In genomic region chr11:117733311-117733710, GRCh38 we compare ENCODE assay signal across 22 cellular contexts.
DNase-seq lines count a peak whose midpoint lies in the region; ATAC-seq, FAIRE-seq and TF ChIP-seq lines count a peak whose summit lies in the region.
"Had no signal": no experiment of that assay in that cellular context is flagged by ENCODE, and none has a peak within 500 bp of the region (broad histone marks: within the 10 kb centered on the region; RNA-seq: fewer than 3 reads in every experiment).

No MANE protein-coding gene starts in this region.

- TF ChIP-seq EP300 in GM12878 (IDR thresholded peaks at IDR 0.05; ENCODE audit: borderline replicate concordance in 1 of 2, control insufficient read depth in 1 of 2, low read depth in 2 of 2, low read length in 2 of 2), result no peak

- no peaks in the 10 kb centered on the region for H3K9me3 Mint-ChIP-seq in activated CD8-positive, alpha-beta memory T cell treated with anti-CD3 and anti-CD28 coated beads, Interleukin-2, amount 10 ng/mL, durations not matched to agents 7 days and 5 days (ENCODE audit: low read depth)
- H3K9me3 Mint-ChIP-seq: IgD-negative memory B cell had no signal

- RAD21 ChIA-PET in GM12878 (lab: Charles Lee; ENCODE audit: unreplicated experiment), result no interaction called here

- H3K4me2 ChIP-seq in GM12878 (ENCODE audit: control insufficient read depth, insufficient read depth) (no peak overlapping the region), mammary epithelial cell (ENCODE audit: insufficient read depth, low read depth, low read length) (no peak overlapping the region)

- intact Hi-C loops in GM12878 (cut with micrococcal nuclease; ENCODE audit: unreplicated experiment) (no loop called here), upper lobe of right lung (cut with DNase I) (no loop called here), mammary epithelial cell (cut with micrococcal nuclease) (no loop called here)

- H3K4me3 Mint-ChIP-seq in activated CD8-positive, alpha-beta memory T cell treated with anti-CD3 and anti-CD28 coated beads, Interleukin-2, amount 10 ng/mL, durations not matched to agents 7 days and 5 days, result no peak overlapping the region
- H3K4me3 Mint-ChIP-seq: IgD-negative memory B cell had no signal

- SMC1A ChIA-PET in GM12878 (lab: Charles Lee; ENCODE audit: uncharacterized antibody, unreplicated experiment), result no interaction called here

- CTCF ChIA-PET in activated CD8-positive, alpha-beta memory T cell treated with anti-CD3 and anti-CD28 coated beads, Interleukin-2, amount 10 ng/mL, durations not matched to agents 7 days and 5 days (lab: Charles Lee), result no interaction called here
- CTCF ChIA-PET in GM12878 (lab: Yijun Ruan, JAX) (no interaction called here), mammary epithelial cell (lab: Charles Lee; ENCODE audit: low non-redundant PET) (no interaction called here)

- no peak for ATAC-seq in activated CD8-positive, alpha-beta memory T cell treated with anti-CD3 and anti-CD28 coated beads, Interleukin-2, amount 10 ng/mL, durations not matched to agents 7 days and 5 days
- ATAC-seq in GM12878 (no peak), upper lobe of right lung (no peak)

- H3K9me3 ChIP-seq in GM12878 (replicated peaks; ENCODE audit: control insufficient read depth, insufficient read depth, low read length), result no peaks in the 10 kb centered on the region
- H3K9me3 ChIP-seq in upper lobe of right lung, result no peaks in the 10 kb centered on the region
- H3K9me3 ChIP-seq in mammary epithelial cell (replicated peaks; ENCODE audit: insufficient read depth, low read length), result no peaks in the 10 kb centered on the region
- H3K9me3 ChIP-seq: SJCRH30 had no signal

- H3K79me2 ChIP-seq in GM12878 (ENCODE audit: control insufficient read depth, insufficient read depth, low read length) (no peaks in the 10 kb centered on the region), mammary epithelial cell (ENCODE audit: insufficient read depth, low read length) (no peaks in the 10 kb centered on the region)

- H3K4me1 ChIP-seq in GM12878 (ENCODE audit: control insufficient read depth, insufficient read depth, low read length) (no peaks in the 10 kb centered on the region), upper lobe of right lung (no peaks in the 10 kb centered on the region), mammary epithelial cell (ENCODE audit: insufficient read depth, low read length) (no peaks in the 10 kb centered on the region)
- H3K4me1 ChIP-seq: SJCRH30 had no signal

- H3K9ac ChIP-seq in GM12878 (ENCODE audit: control insufficient read depth, insufficient read depth, low read length) (no peak overlapping the region), mammary epithelial cell (ENCODE audit: insufficient read depth, low read length) (no peak overlapping the region)

- TF ChIP-seq POLR2A in GM12878 (IDR thresholded peaks at IDR 0.05; ENCODE audit: low read depth, low read length), result no peak

- DNase-seq in activated CD8-positive, alpha-beta memory T cell treated with anti-CD3 and anti-CD28 coated beads, Interleukin-2, amount 10 ng/mL, durations not matched to agents 7 days and 5 days, result peak; percentile 56
- DNase-seq in activated CD8-positive, alpha-beta memory T cell treated with anti-CD3 and anti-CD28 coated beads, Interleukin-2, amount 50 U/mL, for 48 hours, result no peak
- no peak for DNase-seq in GM12878 (ENCODE audit: low read depth, low spot score)
- peak; percentile 13 for DNase-seq in myocyte (ENCODE audit: low read depth)
- peak; percentile 10 for DNase-seq in upper lobe of right lung
- no peak for DNase-seq in NK-92 treated with Interleukin-12 subunit alpha and Interleukin-12 subunit beta, amount 100 ng/mL, for 24 hours (lab: John Stamatoyannopoulos, UW)
- DNase-seq in mammary epithelial cell, result no peak
- no peak for DNase-seq in effector CD4-positive, alpha-beta T cell
- DNase-seq: 8988T, GDM1, H7, Kasumi-1, NCI-H1048, NCI-H1417 treated with DMSO at 0.1 percent for 48 hours, NCI-H187 treated with DMSO at 0.1 percent for 48 hours, NCI-H2107, NCI-H446 treated with DMSO at 0.1 percent for 48 hours, NCI-H526 treated with DMSO at 0.1 percent for 48 hours, SJCRH30 had no signal

- no peak overlapping the region for H3K4me3 ChIP-seq in GM12878
- no peak overlapping the region for H3K4me3 ChIP-seq in upper lobe of right lung
- no peak overlapping the region for H3K4me3 ChIP-seq in mammary epithelial cell (replicated peaks in 1 of 3; ENCODE audit: insufficient read depth in 1 of 3, low read depth in 2 of 3, low read length in 3 of 3)
- H3K4me3 ChIP-seq: SJCRH30 had no signal

- H3K27ac ChIP-seq in GM12878 (ENCODE audit: control insufficient read depth, insufficient read depth) (no peak overlapping the region), upper lobe of right lung (no peak overlapping the region), mammary epithelial cell (ENCODE audit: insufficient read depth, low read depth, low read length) (no peak overlapping the region)
- H3K27ac ChIP-seq: SJCRH30 had no signal

- dilution Hi-C loops in mammary epithelial cell (cut with HindIII; ENCODE audit: low sequenced_read_pairs), result no loop called here

- peaks cover 17% of the 10 kb centered on the region for H3K4me1 Mint-ChIP-seq in activated CD8-positive, alpha-beta memory T cell treated with anti-CD3 and anti-CD28 coated beads, Interleukin-2, amount 10 ng/mL, durations not matched to agents 7 days and 5 days
- H3K4me1 Mint-ChIP-seq: IgD-negative memory B cell had no signal

- H3K27me3 Mint-ChIP-seq in activated CD8-positive, alpha-beta memory T cell treated with anti-CD3 and anti-CD28 coated beads, Interleukin-2, amount 10 ng/mL, durations not matched to agents 7 days and 5 days, result peaks cover 11% of the 10 kb centered on the region

- POLR2A ChIA-PET in GM12878 (lab: Charles Lee), result no interaction called here

- H3K27me3 ChIP-seq in GM12878 (replicated peaks in 1 of 2; ENCODE audit: control insufficient read depth in 2 of 2, insufficient read depth in 2 of 2, low read length in 1 of 2) (peaks cover 0 to 1% of the 10 kb centered on the region in 2 experiments; a peak in 2 of 4 replicates), upper lobe of right lung (no peaks in the 10 kb centered on the region), mammary epithelial cell (ENCODE audit: insufficient read depth, low read length) (no peaks in the 10 kb centered on the region)
- H3K27me3 ChIP-seq: SJCRH30 had no signal

- H3K27ac Mint-ChIP-seq in activated CD8-positive, alpha-beta memory T cell treated with anti-CD3 and anti-CD28 coated beads, Interleukin-2, amount 10 ng/mL, durations not matched to agents 7 days and 5 days, result no peak overlapping the region
- H3K27ac Mint-ChIP-seq: IgD-negative memory B cell had no signal

- H3K36me3 ChIP-seq in GM12878 (ENCODE audit: control insufficient read depth in 2 of 2, insufficient read depth in 2 of 2, low read length in 1 of 2) (no peaks in the 10 kb centered on the region), upper lobe of right lung (no peaks in the 10 kb centered on the region), mammary epithelial cell (ENCODE audit: insufficient read depth, low read length) (no peaks in the 10 kb centered on the region)
- H3K36me3 ChIP-seq: SJCRH30 had no signal

- no peaks in the 10 kb centered on the region for H4K20me1 ChIP-seq in GM12878 (ENCODE audit: control insufficient read depth, insufficient read depth)
- no peaks in the 10 kb centered on the region for H4K20me1 ChIP-seq in mammary epithelial cell (ENCODE audit: insufficient read depth, low read length)

- no peak for TF ChIP-seq RAD21 in GM12878 (IDR thresholded peaks at IDR 0.05; ENCODE audit: insufficient read depth, low read depth, low read length)

- WGBS in GM12878 (ENCODE audit: insufficient coverage, insufficient replicate concordance, low lambda C conversion rate, missing lambda C conversion rate), result 32% methylated on average over 6 of the region's 6 CpGs
- 80% methylated on average over 4 of the region's 6 CpGs for WGBS in mammary epithelial cell (ENCODE audit: low coverage, missing lambda C conversion rate)

- BruUV-seq in GM12878 (replicated peaks; lab: Mats Ljungman, UMichigan) (no TSS peak), mammary epithelial cell (replicated peaks; lab: Mats Ljungman, UMichigan) (no TSS peak)

- no peaks in the 10 kb centered on the region for H3K36me3 Mint-ChIP-seq in activated CD8-positive, alpha-beta memory T cell treated with anti-CD3 and anti-CD28 coated beads, Interleukin-2, amount 10 ng/mL, durations not matched to agents 7 days and 5 days
- H3K36me3 Mint-ChIP-seq: CD14-positive monocyte, IgD-negative memory B cell had no signal

- TF ChIP-seq CTCF in GM12878 (IDR thresholded peaks at IDR 0.05 in 2 of 3, conservative IDR thresholded peaks at IDR 0.05 in 1 of 3; ENCODE audit: control insufficient read depth in 2 of 3, extremely low read depth in 1 of 3, insufficient read depth in 1 of 3, low read depth in 3 of 3, low read length in 3 of 3) (no peak), upper lobe of right lung (IDR thresholded peaks at IDR 0.05) (no peak), mammary epithelial cell (conservative IDR thresholded peaks at IDR 0.05 in 1 of 2, IDR thresholded peaks at IDR 0.05 in 1 of 2; ENCODE audit: extremely low read depth in 1 of 2, insufficient read depth in 1 of 2, low read depth in 1 of 2, low read length in 2 of 2) (no peak)

- H2AFZ ChIP-seq in GM12878 (ENCODE audit: control insufficient read depth, low read depth, low read length), result no peak overlapping the region
- no peak overlapping the region for H2AFZ ChIP-seq in mammary epithelial cell (ENCODE audit: low read depth, low read length)

- in situ Hi-C loops in GM12878 (cut with MboI), result no loop called here
- in situ Hi-C loops in mammary epithelial cell (cut with MboI; ENCODE audit: low sequenced_read_pairs in 2 of 2), result no loop called here

- no peak for FAIRE-seq in GM12878 (lab: Jason Lieb, UNC)
- FAIRE-seq: RCC 7860 had no signal

TF ChIP-seq in GM12878, 131 proteins besides CTCF, POLR2A, EP300 and RAD21:
- TF ChIP-seq DPF2 (IDR thresholded peaks at IDR 0.05) (no peak), IKZF1 (conservative IDR thresholded peaks at IDR 0.05) (0 out of 2 replicates have a peak, but pooled peaks have one; percentile 14)

Comparison
In these comparisons a context has a peak if more than half of its experiments do, and no peak if none do; other contexts are left out.
1. DNase-seq: peak in activated CD8-positive, alpha-beta memory T cell treated with anti-CD3 and anti-CD28 coated beads, Interleukin-2, amount 10 ng/mL, durations not matched to agents 7 days and 5 days (single experiment), myocyte (single experiment) and upper lobe of right lung (single experiment); none in activated CD8-positive, alpha-beta memory T cell treated with anti-CD3 and anti-CD28 coated beads, Interleukin-2, amount 50 U/mL, for 48 hours (single experiment), GM12878 (single experiment), NK-92 treated with Interleukin-12 subunit alpha and Interleukin-12 subunit beta, amount 100 ng/mL, for 24 hours (single experiment), mammary epithelial cell (single experiment) and effector CD4-positive, alpha-beta T cell (single experiment).